Comparison of ENCODE assay signal across 8 cellular contexts in the genomic region with DNA sequence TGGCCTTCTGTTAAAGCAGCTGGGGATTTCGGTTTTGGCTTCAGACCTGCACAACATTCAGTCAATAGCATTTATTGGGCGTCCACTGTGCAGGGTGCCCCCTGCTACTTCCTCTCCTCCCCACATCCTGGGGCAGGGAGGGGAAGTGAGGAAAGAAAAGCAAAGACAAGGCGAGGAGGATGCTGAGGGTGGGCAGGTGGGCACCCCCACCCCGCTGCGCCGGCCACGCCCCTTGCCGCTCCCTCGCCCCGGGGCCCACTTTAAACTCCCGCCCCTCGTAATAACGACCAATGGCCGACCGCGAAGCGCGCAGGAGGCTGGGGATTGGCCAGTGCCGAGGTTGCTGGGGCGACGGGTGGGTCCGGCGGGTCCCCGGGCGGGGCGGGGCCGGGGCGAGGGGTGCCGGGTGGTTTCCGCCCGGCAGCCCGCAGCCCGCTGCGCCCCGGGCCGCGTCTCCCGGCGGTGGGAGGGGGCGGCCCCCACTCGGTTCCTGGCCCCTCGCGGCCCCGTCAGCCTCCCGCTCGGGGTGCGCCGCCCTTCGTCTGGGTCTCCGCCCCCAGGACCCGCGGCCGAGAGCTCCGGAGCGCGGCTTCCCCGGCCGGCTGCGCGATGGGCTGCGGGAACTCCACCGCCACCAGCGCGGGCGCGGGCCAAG. TPM values are rescaled to one million over a fixed set of nuclear protein-coding genes. Genes with fewer than 3 reads are reported as not detected.
DNase-seq lines count a peak whose midpoint lies in the region; ATAC-seq and TF ChIP-seq lines count a peak whose summit lies in the region.

Gene C12orf75, plus strand, starts transcription at position 409 of the 655 bp plus-strand sequence. Its CDS starts 201 bp downstream, at position 610.

- WGBS in right lobe of liver (ENCODE audit: insufficient coverage, low coverage, low lambda C conversion rate, missing lambda C conversion rate): 0% methylated on average over 5 of the region's 66 CpGs

- no peaks in the 10 kb centered on the region for H3K36me3 ChIP-seq in right lobe of liver

- H3K27ac ChIP-seq in C4-2B (peak within 1 kb of the TSS; percentile 48), right lobe of liver (peak within 1 kb of the TSS in 1 of 3 donors; percentile 22)

- peaks cover 0 to 7% (median 0%) of the 10 kb centered on the region in 4 donors for H3K4me1 ChIP-seq in right lobe of liver

- TF ChIP-seq CTCF in C4-2B (conservative IDR thresholded peaks at IDR 0.05) (no peak), right lobe of liver (IDR thresholded peaks at IDR 0.05) (no peak)

- peak within 1 kb of the TSS; percentile 58 to 69 (median 67) for H3K4me3 ChIP-seq in right lobe of liver

- no peaks in the 10 kb centered on the region for H3K27me3 ChIP-seq in right lobe of liver

- DNase-seq in NCI-H526 (lab: John Stamatoyannopoulos, UW) (peak; percentile 15 to 90), dermis microvascular lymphatic vessel endothelial cell (ENCODE audit: low read depth in 2 of 2) (peak; percentile 32 to 73), right lobe of liver (peak; percentile 59 to 77 (median 73))
- DNase-seq in activated CD4-positive, alpha-beta T cell treated with anti-CD3 and anti-CD28 coated beads, Interleukin-2, amount 50 U/mL, for 24 hours (ENCODE audit: low read depth in 1 of 2, low spot score in 1 of 2): peak; percentile 52 to 71
- DNase-seq in stimulated activated CD4-positive, alpha-beta T cell treated with anti-CD3 and anti-CD28 coated beads, Interleukin-4, amount 100 ng/mL, for 4 hours: peak; percentile 77 to 78

- intact Hi-C loops in right lobe of liver (cut with DNase I): no loop called here

- ATAC-seq in GM19351 (IDR thresholded peaks at IDR 0.05; ENCODE audit: unreplicated experiment) (peak; percentile 80), HG03460 (IDR thresholded peaks at IDR 0.05; ENCODE audit: unreplicated experiment) (peak; percentile 80), right lobe of liver (peak; percentile 83 to 89 (median 86))

- no peak for TF ChIP-seq POLR2A in right lobe of liver (IDR thresholded peaks at IDR 0.05)

- no peaks in the 10 kb centered on the region for H3K9me3 ChIP-seq in right lobe of liver

RNA-seq across cellular contexts. Expression of gene C12orf75, which starts in this region (rescaled TPM):
- total RNA-seq in dermis microvascular lymphatic vessel endothelial cell (6.3 and 15.4 TPM in 2 replicates), right lobe of liver (1 to 10 TPM; 1.3 to 5.5 (median 2.7) TPM)
